In genomic region chr4:7844247-7844991, GRCh38 we compare ENCODE assay signal across 1 cellular context.
TF ChIP-seq lines count a peak whose summit lies in the region.

No MANE protein-coding gene starts in this region.

TF ChIP-seq in SK-N-SH, 30 proteins besides CTCF, POLR2A, EP300 and RAD21 (continued from another document):
- TF ChIP-seq NRF1 (IDR thresholded peaks at IDR 0.05; ENCODE audit: low read depth, low read length) (no peak), YY1 (IDR thresholded peaks at IDR 0.05; ENCODE audit: low read depth) (peak; percentile 66; the same call in 1 of the 2 replicates), MXI1 (IDR thresholded peaks at IDR 0.05; ENCODE audit: low read depth, low read length) (no peak), SMC3 (IDR thresholded peaks at IDR 0.05; ENCODE audit: low read depth, low read length) (peak; percentile 46; the same call in 1 of the 2 replicates), TAF1 (IDR thresholded peaks at IDR 0.05; ENCODE audit: borderline replicate concordance, low read depth, low read length) (0 out of 2 replicates have a peak, but pooled peaks have one; percentile 11), GABPA (IDR thresholded peaks at IDR 0.05; ENCODE audit: low read depth) (no peak; the same call in 1 of the 2 replicates), MEF2A (IDR thresholded peaks at IDR 0.05; ENCODE audit: borderline replicate concordance, low read depth) (no peak; the same call in 1 of the 2 replicates), USF2 (IDR thresholded peaks at IDR 0.05; ENCODE audit: borderline replicate concordance, low read depth, low read length) (no peak), SIN3A (IDR thresholded peaks at IDR 0.05; ENCODE audit: borderline replicate concordance, low read depth, low read length) (peak; percentile 55; the same call in 1 of the 2 replicates), RCOR1 (IDR thresholded peaks at IDR 0.05; ENCODE audit: low read length) (no peak), FOXJ3 (CRISPR knock-in tag; IDR thresholded peaks at IDR 0.05) (no peak), CHD2 (IDR thresholded peaks at IDR 0.05; ENCODE audit: low read length, partially characterized antibody) (no peak), ELF1 (IDR thresholded peaks at IDR 0.05) (0 out of 2 replicates have a peak, but pooled peaks have one; percentile 35), USF1 (IDR thresholded peaks at IDR 0.05; ENCODE audit: borderline replicate concordance, low read depth) (no peak), FOXM1 (IDR thresholded peaks at IDR 0.05; ENCODE audit: low read depth) (peak; percentile 95)
TF ChIP-seq in SK-N-SH: peak in this region for 17.
